24 cellular contexts compared by ENCODE assay signal in genomic region chr18:56330381-56331115, GRCh38.
"Had no signal": no experiment of that assay in that cellular context is flagged by ENCODE, and none has a peak within 500 bp of the region (broad histone marks: within the 10 kb centered on the region; RNA-seq: fewer than 3 reads in every experiment).

No MANE protein-coding gene starts in this region.

- H3K4me3 ChIP-seq: body of pancreas, colonic mucosa, heart left ventricle, lower lobe of right lung, uterus had no signal

- ATAC-seq: activated naive CD4-positive, alpha-beta T cell treated with anti-CD3 and anti-CD28 coated beads, Interleukin-2, amount 50 U/mL, for 72 hours; activated T-cell treated with anti-CD3 and anti-CD28 coated beads, Interleukin-2, amount 50 U/mL, for 72 hours; body of pancreas; effector memory CD8-positive, alpha-beta T cell; heart left ventricle; left lobe of liver; lower lobe of right lung; natural killer cell treated with Interleukin-12 subunit alpha and Interleukin-12 subunit beta and Interleukin-15 and Interleukin-18, amount 100 ng/mL, for 72 hours; sciatic nerve; stimulated activated memory B cell treated with anti-CD40 and anti-IgM and Interleukin-4, amounts not matched to agents 10 μg/mL and 1 μg/mL and 100 μg/mL, for 72 hours; stimulated activated naive CD8-positive, alpha-beta T cell treated with anti-CD3 and anti-CD28 coated beads, Interleukin-15, amount 100 ng/mL, for 72 hours had no signal

- H3K27me3 ChIP-seq: body of pancreas, colonic mucosa, heart left ventricle, uterus had no signal

- DNase-seq: activated CD4-positive, alpha-beta T cell treated with anti-CD3 and anti-CD28 coated beads for 4 hours; activated CD4-positive, alpha-beta T cell treated with anti-CD3 and anti-CD28 coated beads, Interleukin-2, amount 50 U/mL, for 4 hours; activated naive CD4-positive, alpha-beta T cell; activated T-cell treated with anti-CD3 and anti-CD28 coated beads for 4 hours; activated T-cell treated with anti-CD3 and anti-CD28 coated beads, Interleukin-2, amount 50 U/mL, for 72 hours; anterior cingulate cortex; body of pancreas; cerebellar nuclear complex; colonic mucosa; effector memory CD8-positive, alpha-beta T cell; foreskin fibroblast; heart left ventricle; lower lobe of right lung; mesendoderm; small intestine; stimulated activated CD4-positive, alpha-beta T cell treated with anti-CD3 and anti-CD28 coated beads, Interleukin-4, amount 100 ng/mL, for 24 hours; stimulated activated naive CD8-positive, alpha-beta T cell treated with anti-CD3 and anti-CD28 coated beads, Interleukin-15, amount 100 ng/mL, for 72 hours; substantia nigra; uterus had no signal

- H3K9me3 ChIP-seq: body of pancreas, colonic mucosa, heart left ventricle, lower lobe of right lung, uterus had no signal

- H3K4me1 ChIP-seq: body of pancreas, colonic mucosa had no signal

- H3K36me3 ChIP-seq: colonic mucosa, heart left ventricle, lower lobe of right lung, uterus had no signal
